ENCODE assay signal across 1 cellular context in genomic region chr17:60139438-60140285, GRCh38.
TF ChIP-seq lines count a peak whose summit lies in the region.

No MANE protein-coding gene starts in this region.

TF ChIP-seq in HepG2, 621 proteins besides CTCF, POLR2A, EP300 and RAD21 (continued from another document and continues in another):
- TF ChIP-seq NFAT5 (CRISPR knock-in tag; IDR thresholded peaks at IDR 0.05) (peak; percentile 98), CHD4 (IDR thresholded peaks at IDR 0.05; ENCODE audit: borderline replicate concordance, low read length) (no peak), ZNF709 (CRISPR knock-in tag; IDR thresholded peaks at IDR 0.05) (peak; percentile 99), EED (CRISPR knock-in tag; IDR thresholded peaks at IDR 0.05) (no peak; the same call in 1 of the 2 replicates), TARDBP (CRISPR knock-in tag; IDR thresholded peaks at IDR 0.05) (peak; percentile 86), ZKSCAN8 (CRISPR knock-in tag; IDR thresholded peaks at IDR 0.05; ENCODE audit: borderline replicate concordance) (peak; percentile 91), ZBTB7A (CRISPR knock-in tag; IDR thresholded peaks at IDR 0.05) (peak; percentile 96), ZMYM4 (CRISPR knock-in tag; IDR thresholded peaks at IDR 0.05) (peak; percentile 92), SSRP1 (CRISPR knock-in tag; IDR thresholded peaks at IDR 0.05) (no peak), DMTF1 (CRISPR knock-in tag; IDR thresholded peaks at IDR 0.05) (no peak), ZNF776 (CRISPR knock-in tag; IDR thresholded peaks at IDR 0.05) (peak; percentile 96), ATM (IDR thresholded peaks at IDR 0.05; ENCODE audit: borderline replicate concordance) (no peak), DPF2 (CRISPR knock-in tag; IDR thresholded peaks at IDR 0.05; ENCODE audit: borderline replicate concordance, low read depth) (no peak), PHF20 (CRISPR knock-in tag; IDR thresholded peaks at IDR 0.05) (peak; percentile 59), PRDM10 (CRISPR knock-in tag; IDR thresholded peaks at IDR 0.05; ENCODE audit: low read depth) (peak; percentile 75; the same call in 1 of the 2 replicates), ZBTB37 (CRISPR knock-in tag; IDR thresholded peaks at IDR 0.05) (0 out of 2 replicates have a peak, but pooled peaks have one; percentile 53), SRSF9 (IDR thresholded peaks at IDR 0.05; ENCODE audit: borderline replicate concordance, insufficient read depth, low read depth, low read length, poor library complexity, severe bottlenecking) (no peak), ZNF784 (CRISPR knock-in tag; IDR thresholded peaks at IDR 0.05; ENCODE audit: borderline replicate concordance) (peak; percentile 95; the same call in 1 of the 2 replicates), PLRG1 (conservative IDR thresholded peaks at IDR 0.05) (no peak), KLF15 (CRISPR knock-in tag; IDR thresholded peaks at IDR 0.05; ENCODE audit: borderline replicate concordance) (peak; percentile 99), ZNF451 (CRISPR knock-in tag; IDR thresholded peaks at IDR 0.05) (0 out of 2 replicates have a peak, but pooled peaks have one; percentile 47), NR2F2 (IDR thresholded peaks at IDR 0.05; ENCODE audit: borderline replicate concordance, low read depth) (no peak), ZNF430 (CRISPR knock-in tag; IDR thresholded peaks at IDR 0.05) (peak; percentile 98), ZBTB42 (CRISPR knock-in tag; IDR thresholded peaks at IDR 0.05) (peak; percentile 88; the same call in 1 of the 2 replicates), MYC (CRISPR knock-in tag; IDR thresholded peaks at IDR 0.05; ENCODE audit: borderline replicate concordance) (peak; percentile 77; the same call in 1 of the 2 replicates), HIVEP1 (CRISPR knock-in tag; IDR thresholded peaks at IDR 0.05) (peak; percentile 92), BATF2 (CRISPR knock-in tag; IDR thresholded peaks at IDR 0.05) (peak; percentile 93; the same call in 1 of the 2 replicates), ZMAT5 (CRISPR knock-in tag; IDR thresholded peaks at IDR 0.05; ENCODE audit: borderline replicate concordance, low read depth) (no peak), TERF1 (CRISPR knock-in tag; IDR thresholded peaks at IDR 0.05) (peak; percentile 58; the same call in 1 of the 2 replicates), JARID2 (CRISPR knock-in tag; IDR thresholded peaks at IDR 0.05; ENCODE audit: insufficient replicate concordance) (peak; percentile 98), NFYC (CRISPR knock-in tag; IDR thresholded peaks at IDR 0.05) (peak; percentile 67), ZNF710 (CRISPR knock-in tag; IDR thresholded peaks at IDR 0.05; ENCODE audit: borderline replicate concordance) (peak; percentile 93), SKI (IDR thresholded peaks at IDR 0.05; ENCODE audit: partially characterized antibody) (peak; percentile 23), ATF1 (CRISPR knock-in tag; IDR thresholded peaks at IDR 0.05) (no peak), CREB1 (IDR thresholded peaks at IDR 0.05) (no peak), CREB1 (CRISPR knock-in tag; IDR thresholded peaks at IDR 0.05) (no peak), STAG1 (CRISPR knock-in tag; IDR thresholded peaks at IDR 0.05) (peak; percentile 33), NCOA1 (CRISPR knock-in tag; IDR thresholded peaks at IDR 0.05) (no peak; the same call in 1 of the 2 replicates), MYNN (CRISPR knock-in tag; IDR thresholded peaks at IDR 0.05; ENCODE audit: low read depth) (peak; percentile 98), ZSCAN9 (CRISPR knock-in tag; IDR thresholded peaks at IDR 0.05; ENCODE audit: borderline replicate concordance) (peak; percentile 99), ZNF260 (CRISPR knock-in tag; IDR thresholded peaks at IDR 0.05; ENCODE audit: borderline replicate concordance, low read depth) (0 out of 2 replicates have a peak, but pooled peaks have one; percentile 41), HMG20A (CRISPR knock-in tag; IDR thresholded peaks at IDR 0.05; ENCODE audit: borderline replicate concordance) (no peak), ZNF275 (CRISPR knock-in tag; IDR thresholded peaks at IDR 0.05; ENCODE audit: borderline replicate concordance) (peak; percentile 94)
